In the genomic region with DNA sequence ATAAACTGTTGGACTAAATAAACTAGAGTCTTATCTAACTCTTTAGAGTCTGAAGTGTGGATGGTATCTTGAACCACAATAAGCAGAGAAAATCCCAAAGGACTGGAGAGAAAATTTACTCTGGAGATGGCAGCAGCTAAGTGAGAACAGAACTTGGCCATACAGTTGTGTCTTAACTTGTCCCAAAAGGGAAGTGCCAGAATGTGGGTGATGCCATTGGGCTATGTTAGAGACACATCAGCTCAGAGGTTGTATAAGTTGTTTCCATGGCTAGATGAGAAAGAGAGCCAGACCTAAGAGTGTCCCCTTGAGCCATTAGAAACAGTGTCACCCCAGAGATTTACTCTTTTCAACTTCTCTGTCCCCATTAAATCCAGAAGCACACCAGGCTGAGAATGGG, we compare ENCODE assay signal across 16 cellular contexts. TPM values are rescaled to one million over a fixed set of nuclear protein-coding genes. Genes with fewer than 3 reads are reported as not detected.
DNase-seq lines count a peak whose midpoint lies in the region; ATAC-seq, FAIRE-seq and TF ChIP-seq lines count a peak whose summit lies in the region.
"Had no signal": no experiment of that assay in that cellular context is flagged by ENCODE, and none has a peak within 500 bp of the region (broad histone marks: within the 10 kb centered on the region; RNA-seq: fewer than 3 reads in every experiment).

No MANE protein-coding gene starts in this region.

- H3K4me1 Mint-ChIP-seq in naive thymus-derived CD4-positive, alpha-beta T cell = peaks cover 20 to 56% (median 48%) of the 10 kb centered on the region in 7 donors
- peaks cover 44% of the 10 kb centered on the region for H3K4me1 Mint-ChIP-seq in activated CD4-positive, alpha-beta memory T cell treated with anti-CD3 and anti-CD28 coated beads, Interleukin-2, amount 10 ng/mL, durations not matched to agents 7 days and 5 days

- no peak for FAIRE-seq in K562 (lab: Jason Lieb, UNC)

- 0 out of 2 replicates have a peak, but pooled peaks cover 3% of the 10 kb centered on the region for H4K20me1 ChIP-seq in K562 (replicated peaks; ENCODE audit: control insufficient read depth, insufficient read depth, low read length)

- no peak for DNase-seq in left cardiac atrium
- no peak for DNase-seq in Right ventricle myocardium inferior (ENCODE audit: missing footprints)
- no peak for DNase-seq in K562 (ENCODE audit: extremely low read depth in 1 of 4, low spot score in 3 of 4)
- no peak for DNase-seq in naive thymus-derived CD4-positive, alpha-beta T cell
- DNase-seq in vagina (ENCODE audit: extremely low spot score in 2 of 2) = no peak
- DNase-seq in NCI-H2029 (lab: John Stamatoyannopoulos, UW) = no peak
- DNase-seq in activated CD4-positive, alpha-beta memory T cell treated with anti-CD3 and anti-CD28 coated beads, Interleukin-2, amount 10 ng/mL, durations not matched to agents 7 days and 5 days = no peak
- no peak for DNase-seq in DMS79 (lab: John Stamatoyannopoulos, UW)
- DNase-seq: activated gamma-delta T cell treated with Interleukin-2 at 50 U/mL for 16 hours; body of pancreas; effector memory CD8-positive, alpha-beta T cell; kidney glomerular epithelial cell; naive thymus-derived CD8-positive, alpha-beta T cell; NCI-H1417 treated with DMSO at 0.1 percent for 48 hours; NCI-H510A; testis had no signal

- no peak overlapping the region for H3K4me2 ChIP-seq in K562 (ENCODE audit: insufficient read depth, low read length)

- no peak overlapping the region for H2AFZ ChIP-seq in K562 (ENCODE audit: low read depth, low read length)

- no peak overlapping the region for H3K9ac ChIP-seq in K562 (ENCODE audit: insufficient read depth in 1 of 2, low read depth in 2 of 2, low read length in 2 of 2)

- POLR2A ChIA-PET in K562 (lab: Yijun Ruan, JAX) = interaction anchor here (0.9 to 2.4 kb wide), 4 partner anchors 8 to 13 kb away, joined by 3 to 9 read pairs (median 8); no protein-coding TSS in a partner anchor
- POLR2A ChIA-PET in naive thymus-derived CD4-positive, alpha-beta T cell (lab: Charles Lee) = no interaction called here
- POLR2A ChIA-PET in activated CD4-positive, alpha-beta memory T cell treated with anti-CD3 and anti-CD28 coated beads, Interleukin-2, amount 10 ng/mL, durations not matched to agents 7 days and 5 days (lab: Charles Lee) = interaction anchor here (1.1 to 2.6 kb wide), 4 partner anchors 8 to 37 kb away, joined by 4 to 14 read pairs (median 6); partner anchors contain the start of gene FOXO3

- in situ Hi-C loops in K562 (cut with MboI) = no loop called here

- H3K4me1 ChIP-seq in K562 (replicated peaks in 1 of 2; ENCODE audit: control insufficient read depth in 2 of 2, insufficient read depth in 2 of 2, low read length in 2 of 2) = peaks cover 11 to 37% of the 10 kb centered on the region in 2 experiments
- peaks cover 11% of the 10 kb centered on the region in 2 donors for H3K4me1 ChIP-seq in naive thymus-derived CD4-positive, alpha-beta T cell (ENCODE audit: control insufficient read depth in 2 of 2, insufficient read depth in 2 of 2, low read length in 2 of 2)
- H3K4me1 ChIP-seq in vagina = peaks cover 86% of the 10 kb centered on the region

- ATAC-seq in left cardiac atrium = peak; percentile 2 to 24
- no peak for ATAC-seq in Right ventricle myocardium inferior
- no peak for ATAC-seq in K562
- ATAC-seq in naive thymus-derived CD4-positive, alpha-beta T cell = peak; percentile 46
- ATAC-seq: body of pancreas; effector memory CD8-positive, alpha-beta T cell; naive thymus-derived CD8-positive, alpha-beta T cell had no signal

- TF ChIP-seq CTCF in K562 (IDR thresholded peaks at IDR 0.05 in 2 of 3, conservative IDR thresholded peaks at IDR 0.05 in 1 of 3; ENCODE audit: insufficient read depth in 2 of 3, low read depth in 1 of 3, low read length in 3 of 3) (no peak), vagina (IDR thresholded peaks at IDR 0.05) (no peak)

- H3K36me3 ChIP-seq in K562 (ENCODE audit: control insufficient read depth, insufficient read depth, low read length) = no peaks in the 10 kb centered on the region
- no peaks in the 10 kb centered on the region for H3K36me3 ChIP-seq in naive thymus-derived CD4-positive, alpha-beta T cell (ENCODE audit: control insufficient read depth in 2 of 3, insufficient read depth in 3 of 3, low read length in 3 of 3)
- no peaks in the 10 kb centered on the region for H3K36me3 ChIP-seq in vagina

- H3K9me3 ChIP-seq in K562 (replicated peaks; ENCODE audit: control insufficient read depth, insufficient read depth, low read depth, low read length) (no peaks in the 10 kb centered on the region), vagina (no peaks in the 10 kb centered on the region)
- H3K9me3 ChIP-seq in naive thymus-derived CD4-positive, alpha-beta T cell (ENCODE audit: control insufficient read depth in 2 of 3, low read length in 3 of 3) = no peaks in the 10 kb centered on the region
- H3K9me3 ChIP-seq: body of pancreas, testis had no signal

- no peak for TF ChIP-seq POLR2A in K562 (conservative IDR thresholded peaks at IDR 0.05)
- no peak for TF ChIP-seq POLR2A in vagina (IDR thresholded peaks at IDR 0.05)

- H3K9me1 ChIP-seq in K562 (ENCODE audit: control insufficient read depth, insufficient read depth, low read length) = no peaks in the 10 kb centered on the region

- H3K36me3 Mint-ChIP-seq in naive thymus-derived CD4-positive, alpha-beta T cell = peaks cover 0 to 15% (median 5%) of the 10 kb centered on the region in 5 donors
- H3K36me3 Mint-ChIP-seq in activated CD4-positive, alpha-beta memory T cell treated with anti-CD3 and anti-CD28 coated beads, Interleukin-2, amount 10 ng/mL, durations not matched to agents 7 days and 5 days (ENCODE audit: low read depth) = peaks cover 8% of the 10 kb centered on the region

- H3K27ac Mint-ChIP-seq in naive thymus-derived CD4-positive, alpha-beta T cell = no peak overlapping the region
- H3K27ac Mint-ChIP-seq in activated CD4-positive, alpha-beta memory T cell treated with anti-CD3 and anti-CD28 coated beads, Interleukin-2, amount 10 ng/mL, durations not matched to agents 7 days and 5 days = no peak overlapping the region
- H3K27ac Mint-ChIP-seq: effector memory CD8-positive, alpha-beta T cell; naive thymus-derived CD8-positive, alpha-beta T cell had no signal

- H3K4me3 ChIP-seq in K562 (no peak overlapping the region), vagina (no peak overlapping the region)
- no peak overlapping the region for H3K4me3 ChIP-seq in naive thymus-derived CD4-positive, alpha-beta T cell (ENCODE audit: low read length)
- H3K4me3 ChIP-seq: body of pancreas, testis had no signal

- no peak overlapping the region for H3K27ac ChIP-seq in K562 (ENCODE audit: extremely low read depth, low read depth, low read length)
- no peak overlapping the region for H3K27ac ChIP-seq in naive thymus-derived CD4-positive, alpha-beta T cell (ENCODE audit: low read depth, low read length)
- peak overlapping the region; percentile 79 for H3K27ac ChIP-seq in vagina
- H3K27ac ChIP-seq: body of pancreas had no signal

- H3K27me3 Mint-ChIP-seq in naive thymus-derived CD4-positive, alpha-beta T cell = peaks cover 0 to 16% (median 0%) of the 10 kb centered on the region in 5 donors
- H3K27me3 Mint-ChIP-seq in activated CD4-positive, alpha-beta memory T cell treated with anti-CD3 and anti-CD28 coated beads, Interleukin-2, amount 10 ng/mL, durations not matched to agents 7 days and 5 days = no peaks in the 10 kb centered on the region
- H3K27me3 Mint-ChIP-seq: effector memory CD8-positive, alpha-beta T cell; naive thymus-derived CD8-positive, alpha-beta T cell had no signal

- intact Hi-C loops in left cardiac atrium (cut with DNase I) (loop anchor here in 1 of 2 donors (5.0 kb wide), 1 partner anchor 55 kb away; no protein-coding TSS in a partner anchor), Right ventricle myocardium inferior (cut with DNase I) (no loop called here), K562 (cut with micrococcal nuclease) (no loop called here), vagina (cut with DNase I) (no loop called here)
- intact Hi-C loops in naive thymus-derived CD4-positive, alpha-beta T cell (cut with micrococcal nuclease) = no loop called here

- CTCF ChIA-PET in K562 (lab: Yijun Ruan, JAX; ENCODE audit: low intra/inter-chr PET ratio) = no interaction called here
- CTCF ChIA-PET in naive thymus-derived CD4-positive, alpha-beta T cell (lab: Charles Lee) = interaction anchor here (1.5 to 1.7 kb wide), 2 partner anchors 8 to 30 kb away, joined by 3 to 6 read pairs; no protein-coding TSS in a partner anchor
- CTCF ChIA-PET in activated CD4-positive, alpha-beta memory T cell treated with anti-CD3 and anti-CD28 coated beads, Interleukin-2, amount 10 ng/mL, durations not matched to agents 7 days and 5 days (lab: Charles Lee) = interaction anchor here (1.3 kb wide), 1 partner anchor 9 kb away, joined by 4 read pairs; no protein-coding TSS in a partner anchor

- peaks cover 19% of the 10 kb centered on the region; the same call in 2 of the 3 replicates for H3K79me2 ChIP-seq in K562 (ENCODE audit: control insufficient read depth, insufficient read depth, low read length)

- BruUV-seq in K562 (replicated peaks; lab: Mats Ljungman, UMichigan) = no TSS peak

- no peak overlapping the region for H3K4me3 Mint-ChIP-seq in naive thymus-derived CD4-positive, alpha-beta T cell
- H3K4me3 Mint-ChIP-seq in activated CD4-positive, alpha-beta memory T cell treated with anti-CD3 and anti-CD28 coated beads, Interleukin-2, amount 10 ng/mL, durations not matched to agents 7 days and 5 days = no peak overlapping the region
- H3K4me3 Mint-ChIP-seq: effector memory CD8-positive, alpha-beta T cell; naive thymus-derived CD8-positive, alpha-beta T cell had no signal

- TF ChIP-seq RAD21 in K562 (CRISPR knock-in tag; conservative IDR thresholded peaks at IDR 0.05 in 1 of 2, IDR thresholded peaks at IDR 0.05 in 1 of 2) = no peak

- H3K9me3 Mint-ChIP-seq in naive thymus-derived CD4-positive, alpha-beta T cell = no peaks in the 10 kb centered on the region
- H3K9me3 Mint-ChIP-seq in activated CD4-positive, alpha-beta memory T cell treated with anti-CD3 and anti-CD28 coated beads, Interleukin-2, amount 10 ng/mL, durations not matched to agents 7 days and 5 days = no peaks in the 10 kb centered on the region
- H3K9me3 Mint-ChIP-seq: effector memory CD8-positive, alpha-beta T cell; naive thymus-derived CD8-positive, alpha-beta T cell had no signal

- H3K27me3 ChIP-seq in K562 (ENCODE audit: control insufficient read depth in 2 of 2, insufficient read depth in 2 of 2, low read length in 2 of 2) (no peaks in the 10 kb centered on the region), vagina (no peaks in the 10 kb centered on the region)
- no peaks in the 10 kb centered on the region for H3K27me3 ChIP-seq in naive thymus-derived CD4-positive, alpha-beta T cell (ENCODE audit: control insufficient read depth in 2 of 2, insufficient read depth in 2 of 2, low read length in 2 of 2)
- H3K27me3 ChIP-seq: body of pancreas, testis had no signal

- no peak for TF ChIP-seq EP300 in K562 (IDR thresholded peaks at IDR 0.05; ENCODE audit: low read length)

RNA-seq across cellular contexts. Expression of gene FOXO3, which starts 36.2 kb away (rescaled TPM):
- total RNA-seq in left cardiac atrium = 10 to 100 TPM; 34.0 to 38.6 TPM
- 32.3 TPM for total RNA-seq in Right ventricle myocardium inferior
- total RNA-seq in K562 (2011; cell fraction: chromatin; rRNA removed; ENCODE audit: low replicate concordance) = 9.3 and 13.8 TPM in 2 replicates
- total RNA-seq in K562 (2011; cell fraction: nucleolus; rRNA removed) = 7.5 and 7.6 TPM in 2 replicates
- 7.3 and 7.9 TPM in 2 replicates for total RNA-seq in K562 (2011; cell fraction: nucleoplasm; rRNA removed)
- total RNA-seq in K562 (2014; rRNA removed) = 6.0 and 7.3 TPM in 2 replicates
- 6.8 and 8.9 TPM in 2 replicates for total RNA-seq in K562 (2014; rRNA removed; fragmentation: Illumina TruSeq; extraction: Trizol)
- 5.2 and 5.3 TPM in 2 replicates for total RNA-seq in K562 (2015; rRNA removed; fragmentation: Illumina TruSeq; extraction: Trizol)
- total RNA-seq in K562 (2021) = 10.6 and 14.6 TPM in 2 replicates
- 5.8 and 8.4 TPM in 2 replicates for polyA plus RNA-seq in K562 (2011; rRNA removed)
- polyA plus RNA-seq in K562 (2011; cell fraction: cytosol; rRNA removed) = 8.5 and 8.7 TPM in 2 replicates
- polyA plus RNA-seq in K562 (2011; cell fraction: nucleus; rRNA removed) = 5.1 and 6.3 TPM in 2 replicates
- polyA plus RNA-seq in K562 (2012) = 7.3 and 9.4 TPM in 2 replicates
- polyA plus RNA-seq in K562 (2014; fragmentation: Illumina TruSeq; extraction: Trizol) = 9.4 and 11.0 TPM in 2 replicates
- 1 to 10 TPM; 3.0 to 4.7 TPM for polyA plus RNA-seq in K562 (2014; fragmentation: Nextera tagmentation; extraction: Ambion mirVana)
- polyA plus RNA-seq in K562 (2014; rRNA removed) = 5.2 and 6.4 TPM in 2 replicates
- polyA minus RNA-seq in K562 (2011; rRNA and poly(A)+ RNA removed) = 23.3 and 23.7 TPM in 2 replicates
- 12.4 and 15.8 TPM in 2 replicates for polyA minus RNA-seq in K562 (2011; cell fraction: cytosol; rRNA and poly(A)+ RNA removed)
- 8.8 and 12.3 TPM in 2 replicates for polyA minus RNA-seq in K562 (2011; cell fraction: nucleus; rRNA and poly(A)+ RNA removed)
- 10 to 100 TPM; 11.6 to 39.5 (median 21.7) TPM for total RNA-seq in naive thymus-derived CD4-positive, alpha-beta T cell
- 10 to 100 TPM; 17.8 to 19.9 TPM for polyA plus RNA-seq in naive thymus-derived CD4-positive, alpha-beta T cell
- total RNA-seq in vagina = 110 TPM
- 10 to 100 TPM; 19.1 to 19.3 TPM for total RNA-seq in activated CD4-positive, alpha-beta memory T cell treated with anti-CD3 and anti-CD28 coated beads, Interleukin-2, amount 10 ng/mL, durations not matched to agents 7 days and 5 days

Comparison
In these comparisons a context has a peak if more than half of its experiments do, and no peak if none do; other contexts are left out.
1. ATAC-seq: peak in left cardiac atrium (2 of 2) and naive thymus-derived CD4-positive, alpha-beta T cell (single experiment); none in Right ventricle myocardium inferior (single experiment) and K562 (single experiment).